ENCODE assay signal across 8 cellular contexts in the genomic region with DNA sequence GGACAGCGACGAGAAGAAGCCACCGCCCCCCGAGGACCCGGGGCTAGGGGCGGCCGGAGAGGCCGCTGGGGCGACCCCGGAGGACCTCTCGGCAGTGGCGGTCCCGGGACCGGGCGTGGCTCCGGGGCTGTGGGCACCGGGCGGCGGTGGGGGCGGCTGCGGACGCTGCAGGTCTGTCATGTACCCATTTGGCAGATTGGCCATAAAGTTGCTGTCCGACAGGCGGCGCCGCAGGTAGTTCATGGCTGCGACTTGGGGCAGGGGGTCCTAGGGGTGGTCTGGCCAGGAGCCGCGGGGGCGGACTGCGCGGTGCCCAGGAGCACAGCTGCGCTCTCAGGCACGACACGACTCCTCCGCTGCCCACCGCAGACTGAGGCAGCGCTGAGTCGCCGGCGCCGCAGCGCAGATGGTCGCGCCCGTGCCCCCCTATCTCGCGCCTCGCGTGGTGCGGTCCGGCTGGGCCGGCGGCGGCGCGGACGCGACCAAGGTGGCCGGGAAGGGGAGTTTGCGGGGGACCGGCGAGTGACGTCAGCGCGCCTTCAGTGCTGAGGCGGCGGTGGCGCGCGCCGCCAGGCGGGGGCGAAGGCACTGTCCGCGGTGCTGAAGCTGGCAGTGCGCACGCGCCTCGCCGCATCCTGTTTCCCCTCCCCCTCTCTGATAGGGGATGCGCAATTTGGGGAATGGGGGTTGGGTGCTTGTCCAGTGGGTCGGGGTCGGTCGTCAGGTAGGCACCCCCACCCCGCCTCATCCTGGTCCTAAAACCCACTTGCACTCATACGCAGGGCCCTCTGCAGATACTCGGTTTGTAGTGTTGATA. TPM values are rescaled to one million over a fixed set of nuclear protein-coding genes. Genes with fewer than 3 reads are reported as not detected.
DNase-seq lines count a peak whose midpoint lies in the region; ATAC-seq and TF ChIP-seq lines count a peak whose summit lies in the region.

TSS of gene SYN1 (minus strand) at position 372 of the 817 bp plus-strand sequence. CDS start at position 243, 129 bp downstream.

- no peak within 1 kb of the TSS for H3K27ac ChIP-seq in SJSA1

- H3K36me3 ChIP-seq in BJ (ENCODE audit: control insufficient read depth, insufficient read depth, low read length) (no peaks in the 10 kb centered on the region), SJSA1 (no peaks in the 10 kb centered on the region)

- DNase-seq in BJ (ENCODE audit: low read depth) (no peak), LHCN-M2 (ENCODE audit: low read depth) (peak; percentile 62), SJSA1 (ENCODE audit: low read depth in 1 of 2, low spot score in 2 of 2) (peak; percentile 64 to 74), foreskin melanocyte (peak; percentile 33), nucleus accumbens (lab: John Stamatoyannopoulos, UW) (peak in 53 of 56 donors; percentile 4 to 84 (median 51)), stromal cell of bone marrow (ENCODE audit: low read depth) (peak; percentile 39)
- DNase-seq in activated gamma-delta T cell treated with anti-CD3 and anti-CD28 coated beads, Interleukin-2, amount 50 U/mL, for 16 hours (ENCODE audit: low read depth), result peak; percentile 61

- H3K27me3 ChIP-seq in BJ (ENCODE audit: control insufficient read depth, insufficient read depth, low read length) (0 out of 2 replicates have a peak, but pooled peaks cover 3% of the 10 kb centered on the region), SJSA1 (replicated peaks) (no peaks in the 10 kb centered on the region)

- no peaks in the 10 kb centered on the region; the same call in 1 of the 2 replicates for H3K4me1 ChIP-seq in SJSA1 (replicated peaks)

- H3K4me3 ChIP-seq in BJ (ENCODE audit: low read depth, low read length), result peak within 1 kb of the TSS; percentile 32
- H3K4me3 ChIP-seq in SJSA1, result peak within 1 kb of the TSS; percentile 21; the same call in 1 of the 2 replicates

- TF ChIP-seq CTCF in BJ (IDR thresholded peaks at IDR 0.05; ENCODE audit: insufficient read depth, low read depth, low read length), result no peak

- H3K9me3 ChIP-seq in SJSA1 (replicated peaks), result no peaks in the 10 kb centered on the region

- CTCF ChIA-PET in BJ (lab: Yijun Ruan, JAX), result no interaction called here

- POLR2A ChIA-PET in BJ (lab: Charles Lee), result no interaction called here

- peak; percentile 74 for ATAC-seq in GM19463 (IDR thresholded peaks at IDR 0.05; ENCODE audit: unreplicated experiment)

RNA-seq across cellular contexts. Expression of gene SYN1, which starts in this region (rescaled TPM):
- polyA plus RNA-seq in BJ (2011; rRNA removed), result 0.23 and 0.48 TPM in 2 replicates
- polyA minus RNA-seq in BJ (2011; rRNA and poly(A)+ RNA removed), result 0.43 and 0.77 TPM in 2 replicates
- 0.17 and 0.51 TPM in 2 replicates for total RNA-seq in LHCN-M2 (2014; rRNA removed)
- polyA plus RNA-seq in LHCN-M2 (2012), result 0.26 TPM
- total RNA-seq in SJSA1 (2014; rRNA removed; shearing (Covaris generic)), result 0.53 and 1.5 TPM in 2 replicates

Comparison
In these comparisons a context has a peak if more than half of its experiments do, and no peak if none do; other contexts are left out.
1. Peak in DNase-seq in LHCN-M2; RNA of the gene not detected or under 1 TPM.